In the genomic region with DNA sequence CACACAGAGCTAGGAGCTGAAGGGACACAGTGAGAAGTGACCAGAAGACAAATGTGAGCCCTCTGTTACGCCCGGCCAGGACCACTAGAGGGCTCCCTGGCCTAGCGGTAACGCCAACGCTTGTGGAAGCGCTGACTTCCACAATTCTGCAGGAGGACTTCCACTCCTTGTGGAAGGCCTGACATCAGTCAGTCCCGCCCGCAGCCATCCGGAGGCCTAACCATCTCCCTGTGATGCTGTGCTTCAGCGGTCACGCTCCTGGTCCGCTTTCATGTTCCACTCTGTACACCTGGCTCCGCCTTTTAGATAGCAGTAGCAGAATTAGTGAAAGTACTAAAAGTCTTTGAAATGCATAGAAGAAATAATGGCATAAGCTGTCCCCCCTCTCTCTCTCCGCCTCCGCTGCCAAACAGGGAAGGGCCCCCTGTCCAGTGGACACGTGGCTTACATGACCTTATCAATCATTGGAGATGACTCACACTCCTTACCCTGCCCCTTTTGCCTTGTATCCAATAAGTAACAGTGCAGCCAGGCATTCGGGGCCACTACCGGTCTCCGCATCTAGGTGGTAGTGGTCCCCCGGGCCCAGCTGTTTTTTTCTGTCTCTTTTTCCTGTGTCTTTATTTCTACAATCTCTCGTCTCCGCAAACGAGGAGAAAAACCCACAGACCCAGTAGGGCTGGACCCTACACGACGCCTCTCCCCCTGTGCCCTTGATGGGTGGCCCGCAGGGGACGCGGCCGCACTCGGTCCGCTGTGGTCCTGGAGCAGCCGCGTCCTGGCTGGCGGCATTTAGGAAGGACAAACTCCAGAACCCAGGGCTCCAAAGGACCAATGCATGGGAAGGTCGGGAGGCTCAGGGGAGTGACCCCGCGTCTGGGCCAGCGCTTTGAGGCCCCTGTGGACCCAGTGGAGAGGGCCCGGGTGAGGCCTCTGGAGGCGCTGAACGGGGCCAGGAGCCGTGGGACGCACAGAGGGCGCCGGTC, we compare ENCODE assay signal across 8 cellular contexts. TPM values are rescaled to one million over a fixed set of nuclear protein-coding genes. Genes with fewer than 3 reads are reported as not detected.
A peak's percentile ranks its signal among the peaks of the same experiment; 100 is the strongest.
DNase-seq lines count a peak whose midpoint lies in the region; ATAC-seq and TF ChIP-seq lines count a peak whose summit lies in the region.

No MANE protein-coding gene starts in this region.

- TF ChIP-seq POLR2A in Peyer's patch (IDR thresholded peaks at IDR 0.05), result no peak

- no peak overlapping the region for H3K27ac Mint-ChIP-seq in activated T-helper 1 cell treated with anti-CD3 and anti-CD28 coated beads, Interleukin-12 subunit alpha, Interleukin-12 subunit beta, Interleukin-2, Interleukin-4 antibody, amounts not matched to agents 30 ng/mL and 10 ng/mL and 1 ng/mL, durations not matched to agents 14 hours and 24 hours and 36 hours
- H3K27ac Mint-ChIP-seq in nephron, result peak overlapping the region in 2 of 3 experiments; percentile 6 to 34

- H3K27me3 Mint-ChIP-seq in activated T-helper 1 cell treated with anti-CD3 and anti-CD28 coated beads, Interleukin-12 subunit alpha, Interleukin-12 subunit beta, Interleukin-2, Interleukin-4 antibody, amounts not matched to agents 30 ng/mL and 10 ng/mL and 1 ng/mL, durations not matched to agents 14 hours and 24 hours and 36 hours (ENCODE audit: insufficient read depth), result peaks cover 29% of the 10 kb centered on the region
- H3K27me3 Mint-ChIP-seq in nephron (ENCODE audit: low read depth), result peaks cover 31% of the 10 kb centered on the region

- H3K36me3 Mint-ChIP-seq in activated T-helper 1 cell treated with anti-CD3 and anti-CD28 coated beads, Interleukin-12 subunit alpha, Interleukin-12 subunit beta, Interleukin-2, Interleukin-4 antibody, amounts not matched to agents 30 ng/mL and 10 ng/mL and 1 ng/mL, durations not matched to agents 14 hours and 24 hours and 36 hours (ENCODE audit: low read depth), result no peaks in the 10 kb centered on the region
- no peaks in the 10 kb centered on the region for H3K36me3 Mint-ChIP-seq in nephron (ENCODE audit: low read depth)

- peak overlapping the region; percentile 12 to 42 (median 20) for H3K4me3 ChIP-seq in Peyer's patch
- H3K4me3 ChIP-seq in fibroblast of pulmonary artery (replicated peaks; ENCODE audit: low read depth, low read length), result no peak overlapping the region

- intact Hi-C loops in activated T-helper 1 cell treated with anti-CD3 and anti-CD28 coated beads, Interleukin-12 subunit alpha, Interleukin-12 subunit beta, Interleukin-2, Interleukin-4 antibody, amounts not matched to agents 30 ng/mL and 10 ng/mL and 1 ng/mL, durations not matched to agents 14 hours and 24 hours and 36 hours (cut with micrococcal nuclease), result loop anchor here (1.0 to 10.0 kb wide), 7 partner anchors 24 to 1026 kb away; a partner anchor contains a TSS

- TF ChIP-seq CTCF in Peyer's patch (IDR thresholded peaks at IDR 0.05), result peak; percentile 46 to 92 (median 88)
- peak; percentile 91 for TF ChIP-seq CTCF in fibroblast of pulmonary artery (IDR thresholded peaks at IDR 0.05; ENCODE audit: low read length, missing control alignments)
- TF ChIP-seq CTCF in nephron (IDR thresholded peaks at IDR 0.05; ENCODE audit: unreplicated experiment in 3 of 3), result peak; percentile 88 to 93 (median 92)

- peak; percentile 94 for TF ChIP-seq RAD21 in Ishikawa (IDR thresholded peaks at IDR 0.05; ENCODE audit: low read depth)

- H3K9me3 ChIP-seq in Peyer's patch, result no peaks in the 10 kb centered on the region

- H3K9me3 Mint-ChIP-seq in activated T-helper 1 cell treated with anti-CD3 and anti-CD28 coated beads, Interleukin-12 subunit alpha, Interleukin-12 subunit beta, Interleukin-2, Interleukin-4 antibody, amounts not matched to agents 30 ng/mL and 10 ng/mL and 1 ng/mL, durations not matched to agents 14 hours and 24 hours and 36 hours, result peaks cover 6% of the 10 kb centered on the region
- peaks cover 2% of the 10 kb centered on the region for H3K9me3 Mint-ChIP-seq in nephron

- H3K27me3 ChIP-seq in Peyer's patch, result no peaks in the 10 kb centered on the region

- DNase-seq in D341Med (ENCODE audit: low spot score), result peak; percentile 84
- peak; percentile 69 to 90 (median 84) for DNase-seq in Peyer's patch
- peak; percentile 43 for DNase-seq in activated T-helper 1 cell treated with anti-CD3 and anti-CD28 coated beads, Interleukin-12 subunit alpha, Interleukin-12 subunit beta, Interleukin-2, Interleukin-4 antibody, amounts not matched to agents 30 ng/mL and 10 ng/mL and 1 ng/mL, durations not matched to agents 14 hours and 24 hours and 36 hours (ENCODE audit: low spot score)
- peak; percentile 90 for DNase-seq in fibroblast of pulmonary artery (ENCODE audit: low read depth)
- peak; percentile 80 for DNase-seq in stromal cell of bone marrow (ENCODE audit: low read depth)

- H3K27ac ChIP-seq in Peyer's patch, result no peak overlapping the region

- no peaks in the 10 kb centered on the region for H3K36me3 ChIP-seq in Peyer's patch

- no peak for TF ChIP-seq EP300 in Ishikawa (IDR thresholded peaks at IDR 0.05; ENCODE audit: borderline replicate concordance)

- ATAC-seq in GM21526 (IDR thresholded peaks at IDR 0.05; ENCODE audit: low FRiP score, unreplicated experiment), result peak; percentile 51

- H3K4me1 Mint-ChIP-seq in activated T-helper 1 cell treated with anti-CD3 and anti-CD28 coated beads, Interleukin-12 subunit alpha, Interleukin-12 subunit beta, Interleukin-2, Interleukin-4 antibody, amounts not matched to agents 30 ng/mL and 10 ng/mL and 1 ng/mL, durations not matched to agents 14 hours and 24 hours and 36 hours (ENCODE audit: low read depth), result peaks cover 17% of the 10 kb centered on the region
- peaks cover 34% of the 10 kb centered on the region for H3K4me1 Mint-ChIP-seq in nephron

- peak overlapping the region; percentile 65 for H3K4me3 Mint-ChIP-seq in activated T-helper 1 cell treated with anti-CD3 and anti-CD28 coated beads, Interleukin-12 subunit alpha, Interleukin-12 subunit beta, Interleukin-2, Interleukin-4 antibody, amounts not matched to agents 30 ng/mL and 10 ng/mL and 1 ng/mL, durations not matched to agents 14 hours and 24 hours and 36 hours
- peak overlapping the region; percentile 73 to 80 (median 78) for H3K4me3 Mint-ChIP-seq in nephron

- H3K4me1 ChIP-seq in Peyer's patch, result peaks cover 0 to 12% (median 6%) of the 10 kb centered on the region in 4 donors

TF ChIP-seq in Ishikawa, 13 proteins besides CTCF, POLR2A, EP300 and RAD21:
- no peak for TF ChIP-seq TAF1 (IDR thresholded peaks at IDR 0.05; ENCODE audit: low read depth)
- no peak for TF ChIP-seq ZBTB7A (IDR thresholded peaks at IDR 0.05; ENCODE audit: low read depth)
- TF ChIP-seq EGR1 (IDR thresholded peaks at IDR 0.05), result peak; percentile 34; the same call in 1 of the 2 replicates
- TF ChIP-seq YY1 (IDR thresholded peaks at IDR 0.05; ENCODE audit: low read depth), result no peak
- no peak for TF ChIP-seq TEAD4 (IDR thresholded peaks at IDR 0.05)
- no peak for TF ChIP-seq FOXM1 (IDR thresholded peaks at IDR 0.05; ENCODE audit: borderline replicate concordance, low read depth)
- TF ChIP-seq CEBPB (IDR thresholded peaks at IDR 0.05), result no peak
TF ChIP-seq in Ishikawa: peak in this region for 1.

RNA-seq across cellular contexts. Expression of a gene that starts 27.0 kb away (rescaled TPM):
- total RNA-seq in Peyer's patch, result 100 to 1,000 TPM; 258 to 541 (median 430) TPM
- 1,952 and 1,970 TPM in 2 replicates for total RNA-seq in activated T-helper 1 cell treated with anti-CD3 and anti-CD28 coated beads, Interleukin-12 subunit alpha, Interleukin-12 subunit beta, Interleukin-2, Interleukin-4 antibody, amounts not matched to agents 30 ng/mL and 10 ng/mL and 1 ng/mL, durations not matched to agents 14 hours and 24 hours and 36 hours
